7 cellular contexts compared by ENCODE assay signal in genomic region chr16:29094729-29095624, GRCh38.
DNase-seq lines count a peak whose midpoint lies in the region; ATAC-seq, FAIRE-seq and TF ChIP-seq lines count a peak whose summit lies in the region.
"Not testable (repeated sequence)": the region's sequence is repeated elsewhere in the genome, so short reads cannot be mapped to it uniquely, and the experiment has no call there.

No MANE protein-coding gene starts in this region.

- not testable (repeated sequence) for H3K9me3 Mint-ChIP-seq in GM23338; activated CD8-positive, alpha-beta memory T cell treated with anti-CD3 and anti-CD28 coated beads, Interleukin-2, amount 10 ng/mL, durations not matched to agents 7 days and 5 days (ENCODE audit: low read depth); dendritic cell treated with granulocyte-macrophage colony-stimulating factor and Interleukin-4, amounts not matched to agents 40 ng/mL and 50 ng/mL, for 4 days

- intact Hi-C loops in dendritic cell treated with granulocyte-macrophage colony-stimulating factor and Interleukin-4, amounts not matched to agents 40 ng/mL and 50 ng/mL, for 4 days (cut with micrococcal nuclease); left cardiac atrium (cut with DNase I); mucosa of descending colon (cut with DNase I, micrococcal nuclease); psoas muscle (cut with DNase I): not testable (repeated sequence)

- not testable (repeated sequence) for H3K4me3 Mint-ChIP-seq in GM23338; activated CD8-positive, alpha-beta memory T cell treated with anti-CD3 and anti-CD28 coated beads, Interleukin-2, amount 10 ng/mL, durations not matched to agents 7 days and 5 days
- peak overlapping the region; percentile 20 for H3K4me3 Mint-ChIP-seq in dendritic cell treated with granulocyte-macrophage colony-stimulating factor and Interleukin-4, amounts not matched to agents 40 ng/mL and 50 ng/mL, for 4 days

- not testable (repeated sequence) for H3K9me3 ChIP-seq in mucosa of descending colon, psoas muscle

- CTCF ChIA-PET in activated CD8-positive, alpha-beta memory T cell treated with anti-CD3 and anti-CD28 coated beads, Interleukin-2, amount 10 ng/mL, durations not matched to agents 7 days and 5 days (lab: Charles Lee): interaction anchor here (0.7 kb wide), 1 partner anchor 118 kb away, joined by 3 read pairs; no protein-coding TSS in a partner anchor

- H3K27ac ChIP-seq in GM23338 (ENCODE audit: low read depth); psoas muscle: not testable (repeated sequence)

- peak in 1 of 2 experiments; percentile 29; a peak in 2 of 4 replicates for TF ChIP-seq CTCF in GM23338 (conservative IDR thresholded peaks at IDR 0.05; ENCODE audit: low read depth in 2 of 2)
- TF ChIP-seq CTCF in mucosa of descending colon (IDR thresholded peaks at IDR 0.05); psoas muscle (IDR thresholded peaks at IDR 0.05): not testable (repeated sequence)

- not testable (repeated sequence) for H3K27ac Mint-ChIP-seq in GM23338
- peak overlapping the region; percentile 68 for H3K27ac Mint-ChIP-seq in activated CD8-positive, alpha-beta memory T cell treated with anti-CD3 and anti-CD28 coated beads, Interleukin-2, amount 10 ng/mL, durations not matched to agents 7 days and 5 days
- H3K27ac Mint-ChIP-seq in dendritic cell treated with granulocyte-macrophage colony-stimulating factor and Interleukin-4, amounts not matched to agents 40 ng/mL and 50 ng/mL, for 4 days: peak overlapping the region; percentile 48

- H3K36me3 ChIP-seq in GM23338 (ENCODE audit: insufficient read depth); mucosa of descending colon (ENCODE audit: low read depth); psoas muscle (ENCODE audit: insufficient read depth in 1 of 2, low read depth in 1 of 2): not testable (repeated sequence)

- not testable (repeated sequence) for H3K27me3 ChIP-seq in GM23338 (ENCODE audit: insufficient read depth); psoas muscle (ENCODE audit: insufficient read depth in 3 of 3, low read length in 2 of 3)

- not testable (repeated sequence) for H3K9me2 ChIP-seq in GM23338 (ENCODE audit: insufficient read depth)

- 31 to 43% (median 39%) methylated on average over 8 to 11 of the region's 13 CpGs for WGBS in psoas muscle, 3 donors

- not testable (repeated sequence) for H2AFZ ChIP-seq in GM23338

- DNase-seq in GM23338 (ENCODE audit: low spot score); RCC 7860 (ENCODE audit: low spot score); activated CD8-positive, alpha-beta memory T cell treated with anti-CD3 and anti-CD28 coated beads, Interleukin-2, amount 10 ng/mL, durations not matched to agents 7 days and 5 days; left cardiac atrium; mucosa of descending colon; psoas muscle: not testable (repeated sequence)

- not testable (repeated sequence) for H3K4me1 ChIP-seq in GM23338 (ENCODE audit: insufficient read depth); mucosa of descending colon (ENCODE audit: low read depth); psoas muscle

- H3K27me3 Mint-ChIP-seq in GM23338 (ENCODE audit: insufficient read depth, low read depth, poor library complexity); activated CD8-positive, alpha-beta memory T cell treated with anti-CD3 and anti-CD28 coated beads, Interleukin-2, amount 10 ng/mL, durations not matched to agents 7 days and 5 days; dendritic cell treated with granulocyte-macrophage colony-stimulating factor and Interleukin-4, amounts not matched to agents 40 ng/mL and 50 ng/mL, for 4 days: not testable (repeated sequence)

- H3K4me1 Mint-ChIP-seq in GM23338; activated CD8-positive, alpha-beta memory T cell treated with anti-CD3 and anti-CD28 coated beads, Interleukin-2, amount 10 ng/mL, durations not matched to agents 7 days and 5 days; dendritic cell treated with granulocyte-macrophage colony-stimulating factor and Interleukin-4, amounts not matched to agents 40 ng/mL and 50 ng/mL, for 4 days (ENCODE audit: low read depth): not testable (repeated sequence)

- H3K4me3 ChIP-seq in GM23338, mucosa of descending colon, psoas muscle: not testable (repeated sequence)

- H4K20me1 ChIP-seq in GM23338 (replicated peaks; ENCODE audit: insufficient read depth): not testable (repeated sequence)

- ATAC-seq in GM23338 (peak; percentile 95), left cardiac atrium (peak; percentile 85 to 88), mucosa of descending colon (peak; percentile 93), psoas muscle (peak; percentile 69 to 90 (median 80))
- peak; percentile 79 for ATAC-seq in activated CD8-positive, alpha-beta memory T cell treated with anti-CD3 and anti-CD28 coated beads, Interleukin-2, amount 10 ng/mL, durations not matched to agents 7 days and 5 days

- H3K79me2 ChIP-seq in GM23338 (replicated peaks; ENCODE audit: insufficient read depth): not testable (repeated sequence)

- peak; percentile 57 for FAIRE-seq in RCC 7860 (lab: Jason Lieb, UNC)

- not testable (repeated sequence) for H3F3A ChIP-seq in GM23338 (replicated peaks; ENCODE audit: low read depth)

- H3K4me2 ChIP-seq in GM23338: not testable (repeated sequence)

- H3K36me3 Mint-ChIP-seq in GM23338 (ENCODE audit: low read depth): not testable (repeated sequence)
- peaks cover 11% of the 10 kb centered on the region for H3K36me3 Mint-ChIP-seq in activated CD8-positive, alpha-beta memory T cell treated with anti-CD3 and anti-CD28 coated beads, Interleukin-2, amount 10 ng/mL, durations not matched to agents 7 days and 5 days
- peaks cover 21% of the 10 kb centered on the region for H3K36me3 Mint-ChIP-seq in dendritic cell treated with granulocyte-macrophage colony-stimulating factor and Interleukin-4, amounts not matched to agents 40 ng/mL and 50 ng/mL, for 4 days (ENCODE audit: low read depth)
